ENCODE assay signal across 9 cellular contexts in the genomic region with DNA sequence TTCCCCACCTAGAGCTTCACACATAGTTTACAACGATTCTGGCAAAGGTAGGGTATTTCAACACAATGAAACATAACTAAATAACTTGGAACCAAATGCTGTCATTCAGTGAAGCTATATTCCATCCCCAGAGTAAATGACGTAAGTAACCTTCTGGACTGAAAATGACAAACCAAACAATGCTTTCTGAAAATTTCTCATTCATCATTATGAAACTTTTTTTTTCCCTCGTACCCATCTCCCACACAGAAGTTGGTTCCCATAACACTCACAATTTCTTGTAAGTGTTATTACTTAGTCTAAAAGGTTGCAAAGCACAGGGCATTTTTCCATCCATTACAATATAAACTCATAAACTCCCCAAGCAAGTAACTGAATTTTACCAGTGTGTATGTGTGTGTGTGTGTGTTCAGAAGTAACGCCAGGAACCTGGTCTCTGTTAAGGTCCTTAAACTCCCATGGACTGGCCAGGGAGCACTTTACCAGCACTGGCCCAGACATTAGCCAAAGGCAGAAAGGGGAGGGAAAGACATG. TPM values are rescaled to one million over a fixed set of nuclear protein-coding genes. Genes with fewer than 3 reads are reported as not detected.
DNase-seq lines count a peak whose midpoint lies in the region; ATAC-seq lines count a peak whose summit lies in the region.
"Had no signal": no experiment of that assay in that cellular context is flagged by ENCODE, and none has a peak within 500 bp of the region (broad histone marks: within the 10 kb centered on the region; RNA-seq: fewer than 3 reads in every experiment).

No MANE protein-coding gene starts in this region.

- H3K9ac ChIP-seq in skeletal muscle tissue (ENCODE audit: low read depth in 1 of 3, low read length in 3 of 3), result no peak overlapping the region

- H3K36me3 ChIP-seq in skeletal muscle tissue (ENCODE audit: control insufficient read depth in 3 of 3, insufficient read depth in 3 of 3, low read length in 3 of 3), result no peaks in the 10 kb centered on the region

- no peaks in the 10 kb centered on the region for H3K9me3 Mint-ChIP-seq in activated CD8-positive, alpha-beta memory T cell treated with anti-CD3 and anti-CD28 coated beads, Interleukin-2, amount 10 ng/mL, durations not matched to agents 7 days and 5 days (ENCODE audit: low read depth)
- H3K9me3 Mint-ChIP-seq in activated naive CD4-positive, alpha-beta T cell treated with anti-CD3 and anti-CD28 coated beads, Interleukin-2, amount 50 U/mL, for 24 hours, result peaks cover 19% of the 10 kb centered on the region

- peaks cover 84% of the 10 kb centered on the region for H3K4me1 Mint-ChIP-seq in activated CD8-positive, alpha-beta memory T cell treated with anti-CD3 and anti-CD28 coated beads, Interleukin-2, amount 10 ng/mL, durations not matched to agents 7 days and 5 days
- peaks cover 90% of the 10 kb centered on the region for H3K4me1 Mint-ChIP-seq in activated naive CD4-positive, alpha-beta T cell treated with anti-CD3 and anti-CD28 coated beads, Interleukin-2, amount 50 U/mL, for 24 hours

- peak overlapping the region; percentile 93 for H3K27ac Mint-ChIP-seq in activated CD8-positive, alpha-beta memory T cell treated with anti-CD3 and anti-CD28 coated beads, Interleukin-2, amount 10 ng/mL, durations not matched to agents 7 days and 5 days
- H3K27ac Mint-ChIP-seq in activated naive CD4-positive, alpha-beta T cell treated with anti-CD3 and anti-CD28 coated beads, Interleukin-2, amount 50 U/mL, for 24 hours, result peak overlapping the region; percentile 100

- ATAC-seq in activated CD8-positive, alpha-beta memory T cell treated with anti-CD3 and anti-CD28 coated beads, Interleukin-2, amount 10 ng/mL, durations not matched to agents 7 days and 5 days, result peak; percentile 11
- ATAC-seq in HG02678 (IDR thresholded peaks at IDR 0.05; ENCODE audit: unreplicated experiment), result peak; percentile 50

- H3K36me3 Mint-ChIP-seq in activated CD8-positive, alpha-beta memory T cell treated with anti-CD3 and anti-CD28 coated beads, Interleukin-2, amount 10 ng/mL, durations not matched to agents 7 days and 5 days, result peaks cover 61% of the 10 kb centered on the region
- H3K36me3 Mint-ChIP-seq in activated naive CD4-positive, alpha-beta T cell treated with anti-CD3 and anti-CD28 coated beads, Interleukin-2, amount 50 U/mL, for 24 hours, result peaks cover 41% of the 10 kb centered on the region

- no peak for DNase-seq in activated CD8-positive, alpha-beta memory T cell treated with anti-CD3 and anti-CD28 coated beads, Interleukin-2, amount 10 ng/mL, durations not matched to agents 7 days and 5 days
- DNase-seq in activated CD8-positive, alpha-beta memory T cell treated with anti-CD3 and anti-CD28 coated beads, Interleukin-2, amount 50 U/mL, for 4 hours, result no peak
- DNase-seq in CD1c-positive myeloid dendritic cell (ENCODE audit: extremely low spot score) (no peak), cerebellum (ENCODE audit: low spot score) (no peak), AML-193 (lab: John Stamatoyannopoulos, UW) (no peak)
- DNase-seq: activated gamma-delta T cell had no signal

- H3K27ac ChIP-seq in skeletal muscle tissue (ENCODE audit: low read depth, low read length), result peak overlapping the region; percentile 19

- no peaks in the 10 kb centered on the region for H3K27me3 Mint-ChIP-seq in activated CD8-positive, alpha-beta memory T cell treated with anti-CD3 and anti-CD28 coated beads, Interleukin-2, amount 10 ng/mL, durations not matched to agents 7 days and 5 days
- no peaks in the 10 kb centered on the region for H3K27me3 Mint-ChIP-seq in activated naive CD4-positive, alpha-beta T cell treated with anti-CD3 and anti-CD28 coated beads, Interleukin-2, amount 50 U/mL, for 24 hours

- no peak overlapping the region for H3K4me3 ChIP-seq in skeletal muscle tissue (ENCODE audit: low read length in 3 of 3)

- H3K4me1 ChIP-seq in skeletal muscle tissue (ENCODE audit: control insufficient read depth in 3 of 3, insufficient read depth in 3 of 3, low read length in 3 of 3), result peaks cover 2 to 18% (median 4%) of the 10 kb centered on the region in 3 donors

- CTCF ChIA-PET in activated CD8-positive, alpha-beta memory T cell treated with anti-CD3 and anti-CD28 coated beads, Interleukin-2, amount 10 ng/mL, durations not matched to agents 7 days and 5 days (lab: Charles Lee), result interaction anchor here (1.6 kb wide), 1 partner anchor 21 kb away, joined by 4 read pairs; no protein-coding TSS in a partner anchor

- no peaks in the 10 kb centered on the region for H3K9me3 ChIP-seq in skeletal muscle tissue (ENCODE audit: control insufficient read depth in 3 of 3, low read length in 3 of 3)

- H3K4me3 Mint-ChIP-seq in activated CD8-positive, alpha-beta memory T cell treated with anti-CD3 and anti-CD28 coated beads, Interleukin-2, amount 10 ng/mL, durations not matched to agents 7 days and 5 days, result peak overlapping the region; percentile 22
- peak overlapping the region; percentile 78 for H3K4me3 Mint-ChIP-seq in activated naive CD4-positive, alpha-beta T cell treated with anti-CD3 and anti-CD28 coated beads, Interleukin-2, amount 50 U/mL, for 24 hours

- no peaks in the 10 kb centered on the region for H3K27me3 ChIP-seq in skeletal muscle tissue (ENCODE audit: control insufficient read depth in 3 of 3, insufficient read depth in 3 of 3, low read length in 3 of 3)

RNA-seq across cellular contexts. Expression of gene CBLB, which starts 41.6 kb away (rescaled TPM):
- 100 to 1,000 TPM; 125 to 158 TPM for total RNA-seq in activated CD8-positive, alpha-beta memory T cell treated with anti-CD3 and anti-CD28 coated beads, Interleukin-2, amount 10 ng/mL, durations not matched to agents 7 days and 5 days
- total RNA-seq in skeletal muscle tissue (19.8 TPM), cerebellum (68.4 TPM)
